ENCODE assay signal across 22 cellular contexts in the genomic region with DNA sequence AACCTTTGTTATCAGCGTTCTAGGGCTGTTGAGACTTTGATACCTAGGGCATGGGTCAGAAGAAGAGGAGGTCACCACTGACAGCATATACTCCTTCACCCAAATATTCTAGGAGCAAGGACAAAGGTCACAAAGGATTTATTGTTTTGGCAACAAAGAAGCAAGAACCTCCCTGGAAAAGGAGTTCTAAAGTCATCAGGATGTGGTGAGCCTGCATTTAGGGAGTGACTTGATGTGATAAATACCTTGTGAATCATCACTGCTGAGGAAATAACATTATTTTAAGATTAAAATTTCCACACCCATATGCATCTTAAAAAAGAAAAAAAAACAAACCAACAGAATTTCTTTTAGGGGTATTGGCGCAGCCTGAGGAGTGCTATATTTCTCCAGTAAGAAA. TPM values are rescaled to one million over a fixed set of nuclear protein-coding genes. Genes with fewer than 3 reads are reported as not detected.
DNase-seq lines count a peak whose midpoint lies in the region; ATAC-seq and TF ChIP-seq lines count a peak whose summit lies in the region.
"Had no signal": no experiment of that assay in that cellular context is flagged by ENCODE, and none has a peak within 500 bp of the region (broad histone marks: within the 10 kb centered on the region; RNA-seq: fewer than 3 reads in every experiment).

No MANE protein-coding gene starts in this region.

- H3K27ac ChIP-seq in OCI-LY7 (ENCODE audit: low read depth, low read length, poor library complexity, severe bottlenecking) (no peak overlapping the region), upper lobe of right lung (no peak overlapping the region)
- H3K27ac ChIP-seq: esophagus squamous epithelium, HL-60, RWPE1, vagina had no signal

- no peaks in the 10 kb centered on the region for H3K9me2 ChIP-seq in OCI-LY7 (ENCODE audit: insufficient read depth, low read length)

- no TSS peak for BruUV-seq in OCI-LY7 (replicated peaks; lab: Mats Ljungman, UMichigan)

- H2AFZ ChIP-seq in OCI-LY7 (ENCODE audit: low read length): no peak overlapping the region

- H3K36me3 ChIP-seq in OCI-LY7 (ENCODE audit: insufficient read depth, low read length): no peaks in the 10 kb centered on the region
- H3K36me3 ChIP-seq in upper lobe of right lung: no peaks in the 10 kb centered on the region
- H3K36me3 ChIP-seq: esophagus squamous epithelium, vagina had no signal

- POLR2A ChIA-PET in OCI-LY7 (lab: Charles Lee): no interaction called here

- intact Hi-C loops in OCI-LY7 (cut with micrococcal nuclease; ENCODE audit: unreplicated experiment): loop anchor here (2.0 to 5.0 kb wide), 2 partner anchors 127 to 137 kb away; no protein-coding TSS in a partner anchor
- intact Hi-C loops in upper lobe of right lung (cut with DNase I): no loop called here

- H3K79me2 ChIP-seq in OCI-LY7 (ENCODE audit: insufficient read depth, low read depth, low read length): no peaks in the 10 kb centered on the region

- H3K4me3 ChIP-seq in fibroblast of pulmonary artery (replicated peaks; ENCODE audit: low read depth, low read length): no peak overlapping the region
- H3K4me3 ChIP-seq in OCI-LY7 (ENCODE audit: low read depth, low read length, poor library complexity, severe bottlenecking): no peak overlapping the region
- H3K4me3 ChIP-seq in upper lobe of right lung: no peak overlapping the region
- H3K4me3 ChIP-seq: esophagus squamous epithelium, vagina had no signal

- H4K20me1 ChIP-seq in OCI-LY7 (ENCODE audit: insufficient read depth, low read length): no peaks in the 10 kb centered on the region

- H3K27me3 ChIP-seq in upper lobe of right lung: peaks cover 4% of the 10 kb centered on the region
- H3K27me3 ChIP-seq: esophagus squamous epithelium, vagina had no signal

- H3K9me3 ChIP-seq in OCI-LY7 (ENCODE audit: low read length) (no peaks in the 10 kb centered on the region), upper lobe of right lung (no peaks in the 10 kb centered on the region)
- H3K9me3 ChIP-seq: esophagus squamous epithelium, vagina had no signal

- TF ChIP-seq CTCF in fibroblast of pulmonary artery (IDR thresholded peaks at IDR 0.05; ENCODE audit: low read length, missing control alignments) (no peak), OCI-LY7 (conservative IDR thresholded peaks at IDR 0.05; ENCODE audit: low read length) (no peak), upper lobe of right lung (IDR thresholded peaks at IDR 0.05) (no peak)

- ATAC-seq in HG02970 (IDR thresholded peaks at IDR 0.05; ENCODE audit: low FRiP score, unreplicated experiment) (no peak), upper lobe of right lung (no peak)
- ATAC-seq: right cardiac atrium had no signal

- no peaks in the 10 kb centered on the region for H3K4me1 ChIP-seq in OCI-LY7 (ENCODE audit: insufficient read depth, low read length, poor library complexity, severe bottlenecking)
- H3K4me1 ChIP-seq in upper lobe of right lung: no peaks in the 10 kb centered on the region
- H3K4me1 ChIP-seq: esophagus squamous epithelium, vagina had no signal

- DNase-seq in GM03348 (ENCODE audit: low spot score) (peak; percentile 39), RPMI7951 (ENCODE audit: low read depth) (peak; percentile 35), fibroblast of pulmonary artery (ENCODE audit: low read depth) (peak; percentile 58), renal cortical epithelial cell (ENCODE audit: low read depth) (peak; percentile 66), NCI-H1694 (lab: John Stamatoyannopoulos, UW) (no peak), OCI-LY7 (ENCODE audit: low spot score) (no peak), upper lobe of right lung (no peak)
- DNase-seq: activated naive CD4-positive, alpha-beta T cell treated with anti-CD3 and anti-CD28 coated beads, Interleukin-2, amount 50 U/mL, for 16 hours; Calu3; esophagus squamous epithelium; hypothalamus; KG1; left cardiac atrium; midbrain; NCI-H1417; right cardiac atrium; stimulated activated CD4-positive, alpha-beta T cell treated with anti-CD3 and anti-CD28 coated beads, Interleukin-1b, Interleukin-23, amount 100 ng/mL, for 48 hours; SW 1271 had no signal

- H3K4me2 ChIP-seq in OCI-LY7 (ENCODE audit: low read length): no peak overlapping the region

- CTCF ChIA-PET in OCI-LY7 (lab: Charles Lee; ENCODE audit: unreplicated experiment): no interaction called here

RNA-seq across cellular contexts. Expression of a gene that starts 13.9 kb away (rescaled TPM):
- total RNA-seq in RPMI7951 (2014; rRNA removed; shearing (Covaris generic)): not detected in 2 replicates
- total RNA-seq in renal cortical epithelial cell: not detected in 2 replicates
- not detected in 2 replicates for total RNA-seq in OCI-LY7 (2014; rRNA removed; shearing (Covaris generic))
- total RNA-seq in OCI-LY7 (2022): not detected in 2 replicates
- total RNA-seq in upper lobe of right lung: not detected
- total RNA-seq: Calu3, esophagus squamous epithelium, left cardiac atrium, right cardiac atrium, vagina had no signal

RNA-seq across cellular contexts. Expression of a gene that starts 28.0 kb away (rescaled TPM):
- total RNA-seq in RPMI7951 (2014; rRNA removed; shearing (Covaris generic)): 0.10 and 0.72 TPM in 2 replicates
- total RNA-seq in renal cortical epithelial cell: 9.5 TPM in 1 of 2 replicates, not detected in the other
- not detected in 2 replicates for total RNA-seq in OCI-LY7 (2014; rRNA removed; shearing (Covaris generic))
- not detected in 2 replicates for total RNA-seq in OCI-LY7 (2022)
- total RNA-seq in upper lobe of right lung: not detected
- total RNA-seq: left cardiac atrium, right cardiac atrium had no signal

RNA-seq across cellular contexts. Expression of a gene that starts 45.2 kb away (rescaled TPM):
- total RNA-seq in RPMI7951 (2014; rRNA removed; shearing (Covaris generic)): not detected in 2 replicates
- total RNA-seq in renal cortical epithelial cell (not detected in 2 replicates), OCI-LY7 (2022) (not detected in 2 replicates), upper lobe of right lung (not detected)
- total RNA-seq in OCI-LY7 (2014; rRNA removed; shearing (Covaris generic)): not detected in 2 replicates
- total RNA-seq: Calu3, esophagus squamous epithelium, left cardiac atrium, right cardiac atrium, vagina had no signal

Comparison
In these comparisons a context has a peak if more than half of its experiments do, and no peak if none do; other contexts are left out.
1. DNase-seq: peak in GM03348 (single experiment), RPMI7951 (single experiment), fibroblast of pulmonary artery (single experiment) and renal cortical epithelial cell (single experiment); none in NCI-H1694 (single experiment), OCI-LY7 (single experiment) and upper lobe of right lung (single experiment).